Comparison of ENCODE assay signal across 12 cellular contexts in the genomic region with DNA sequence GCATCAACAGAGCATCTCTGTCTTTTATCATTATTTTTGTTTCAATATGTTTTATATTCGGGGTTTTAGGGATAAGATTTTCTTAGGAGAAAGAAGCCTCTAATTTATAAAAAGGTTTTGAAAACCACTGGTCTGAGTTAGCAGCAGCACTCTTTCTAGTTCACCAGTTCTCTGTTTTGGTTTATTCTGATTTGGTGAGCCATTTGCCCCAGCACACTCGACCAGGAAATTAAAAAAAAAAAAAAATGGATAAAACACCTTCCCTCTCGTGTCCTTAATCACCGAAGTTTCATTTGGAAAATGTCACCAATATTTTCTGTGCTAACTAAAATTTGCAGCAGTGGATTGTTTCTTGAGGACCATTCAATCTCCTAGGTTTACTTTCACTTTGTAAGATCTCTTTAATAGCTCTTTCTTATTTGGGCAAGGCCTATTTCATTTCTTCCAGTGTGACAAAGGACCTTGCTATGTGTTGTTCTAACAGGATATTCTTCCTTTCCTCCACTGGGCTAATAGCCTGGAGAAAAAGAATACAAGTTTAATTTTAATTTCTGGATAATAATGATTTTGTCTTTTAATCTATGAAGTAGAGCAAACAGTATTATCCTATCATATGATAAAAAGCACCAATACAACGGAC. TPM values are rescaled to one million over a fixed set of nuclear protein-coding genes. Genes with fewer than 3 reads are reported as not detected.
DNase-seq lines count a peak whose midpoint lies in the region; ATAC-seq, FAIRE-seq and TF ChIP-seq lines count a peak whose summit lies in the region.
"Had no signal": no experiment of that assay in that cellular context is flagged by ENCODE, and none has a peak within 500 bp of the region (broad histone marks: within the 10 kb centered on the region; RNA-seq: fewer than 3 reads in every experiment).

No MANE protein-coding gene starts in this region.

- intact Hi-C loops in K562 (cut with micrococcal nuclease), result no loop called here

- no peaks in the 10 kb centered on the region for H3K36me3 Mint-ChIP-seq in nephron progenitor cell (ENCODE audit: low read depth)

- no TSS peak for BruUV-seq in K562 (replicated peaks; lab: Mats Ljungman, UMichigan)

- H3K4me1 ChIP-seq in K562 (replicated peaks in 1 of 2; ENCODE audit: control insufficient read depth in 2 of 2, insufficient read depth in 2 of 2, low read length in 2 of 2) (no peaks in the 10 kb centered on the region), muscle layer of duodenum (ENCODE audit: control insufficient read depth in 1 of 2, insufficient read depth in 2 of 2, low read length in 2 of 2) (peaks cover 0 to 5% of the 10 kb centered on the region in 2 donors)

- no peaks in the 10 kb centered on the region for H3K79me2 ChIP-seq in K562 (ENCODE audit: control insufficient read depth, insufficient read depth, low read length)

- ATAC-seq in HG02798 (IDR thresholded peaks at IDR 0.05; ENCODE audit: poor library complexity, unreplicated experiment), result peak; percentile 47
- peak; percentile 50; the same call in 2 of the 3 replicates for ATAC-seq in K562
- ATAC-seq: Panc1 had no signal

- POLR2A ChIA-PET in K562 (lab: Yijun Ruan, JAX), result no interaction called here

- no peaks in the 10 kb centered on the region for H3K27me3 Mint-ChIP-seq in nephron progenitor cell (ENCODE audit: low read depth, poor library complexity)

- H4K20me1 ChIP-seq in K562 (replicated peaks; ENCODE audit: control insufficient read depth, insufficient read depth, low read length), result no peaks in the 10 kb centered on the region

- TF ChIP-seq CTCF in AG10803 (conservative IDR thresholded peaks at IDR 0.05; ENCODE audit: low read length), result no peak
- no peak for TF ChIP-seq CTCF in K562 (IDR thresholded peaks at IDR 0.05 in 2 of 3, conservative IDR thresholded peaks at IDR 0.05 in 1 of 3; ENCODE audit: insufficient read depth in 2 of 3, low read depth in 1 of 3, low read length in 3 of 3)
- TF ChIP-seq CTCF in nephron progenitor cell (IDR thresholded peaks at IDR 0.05), result no peak

- DNase-seq in AG10803 (ENCODE audit: low read depth) (peak; percentile 33), K562 (ENCODE audit: extremely low read depth in 1 of 4, low spot score in 3 of 4) (no peak), SKM-1 treated with dmso at 0.1 percent for 144 hours (lab: John Stamatoyannopoulos, UW; ENCODE audit: unreplicated experiment) (no peak), HuH-7.5 (ENCODE audit: low spot score) (no peak), nephron progenitor cell (no peak), T-helper 1 cell (no peak)

- FAIRE-seq in K562 (lab: Jason Lieb, UNC), result peak; percentile 51
- FAIRE-seq: colon, islet of Langerhans had no signal

- H3K27ac Mint-ChIP-seq in nephron progenitor cell, result no peak overlapping the region

- H3K27me3 ChIP-seq in K562 (ENCODE audit: control insufficient read depth in 2 of 2, insufficient read depth in 2 of 2, low read length in 2 of 2), result no peaks in the 10 kb centered on the region
- H3K27me3 ChIP-seq in muscle layer of duodenum (ENCODE audit: low read depth, low read length), result no peaks in the 10 kb centered on the region

- CTCF ChIA-PET in K562 (lab: Yijun Ruan, JAX; ENCODE audit: low intra/inter-chr PET ratio), result no interaction called here

- 7% methylated on average over 4 of the region's 5 CpGs for WGBS in K562 (ENCODE audit: insufficient coverage, low coverage, missing lambda C conversion rate)

- no peak for TF ChIP-seq RAD21 in K562 (CRISPR knock-in tag; conservative IDR thresholded peaks at IDR 0.05 in 1 of 2, IDR thresholded peaks at IDR 0.05 in 1 of 2)

- 0 out of 2 replicates have a peak overlapping the region, but pooled peaks have one; percentile 5 for H3K4me2 ChIP-seq in K562 (ENCODE audit: insufficient read depth, low read length)

- H3K4me3 Mint-ChIP-seq in nephron progenitor cell, result no peak overlapping the region

- H3K36me3 ChIP-seq in K562 (ENCODE audit: control insufficient read depth, insufficient read depth, low read length) (no peaks in the 10 kb centered on the region), muscle layer of duodenum (ENCODE audit: control insufficient read depth in 1 of 2, insufficient read depth in 2 of 2, low read length in 2 of 2) (no peaks in the 10 kb centered on the region)

- H3K9me3 ChIP-seq in K562 (replicated peaks; ENCODE audit: control insufficient read depth, insufficient read depth, low read depth, low read length) (no peaks in the 10 kb centered on the region), muscle layer of duodenum (ENCODE audit: control insufficient read depth in 1 of 2, low read length in 2 of 2) (no peaks in the 10 kb centered on the region)

- peak overlapping the region in 1 of 2 experiments; percentile 17; a peak in 2 of 4 replicates for H3K9ac ChIP-seq in K562 (ENCODE audit: insufficient read depth in 1 of 2, low read depth in 2 of 2, low read length in 2 of 2)

- no peak for TF ChIP-seq EP300 in K562 (IDR thresholded peaks at IDR 0.05; ENCODE audit: low read length)

- no peak for TF ChIP-seq POLR2A in K562 (conservative IDR thresholded peaks at IDR 0.05)

- in situ Hi-C loops in K562 (cut with MboI), result no loop called here

- H3K9me1 ChIP-seq in K562 (ENCODE audit: control insufficient read depth, insufficient read depth, low read length), result no peaks in the 10 kb centered on the region

- peaks cover 9% of the 10 kb centered on the region for H3K4me1 Mint-ChIP-seq in nephron progenitor cell

- H2AFZ ChIP-seq in K562 (ENCODE audit: low read depth, low read length), result peak overlapping the region; percentile 83

- H3K27ac ChIP-seq in K562 (ENCODE audit: extremely low read depth, low read depth, low read length) (no peak overlapping the region), muscle layer of duodenum (ENCODE audit: low read length) (no peak overlapping the region)

- peak overlapping the region; percentile 29 for H3K4me3 ChIP-seq in AG10803 (ENCODE audit: low read length)
- H3K4me3 ChIP-seq in K562, result no peak overlapping the region
- H3K4me3 ChIP-seq in muscle layer of duodenum (ENCODE audit: low read depth in 1 of 2, low read length in 2 of 2), result peak overlapping the region; percentile 12 to 36
- H3K4me3 ChIP-seq: skin epidermis had no signal

- H3K9me3 Mint-ChIP-seq in nephron progenitor cell, result no peaks in the 10 kb centered on the region

TF ChIP-seq in K562, 482 proteins besides CTCF, POLR2A, EP300 and RAD21:
- no peak for TF ChIP-seq ZNF197 (CRISPR knock-in tag; IDR thresholded peaks at IDR 0.05; ENCODE audit: low read depth)

RNA-seq across cellular contexts. Expression of a gene that starts 57.8 kb away (rescaled TPM):
- total RNA-seq in K562 (2011; cell fraction: chromatin; rRNA removed; ENCODE audit: low replicate concordance), result 84.5 and 286 TPM in 2 replicates
- total RNA-seq in K562 (2011; cell fraction: nucleolus; rRNA removed), result 63.2 and 89.4 TPM in 2 replicates
- total RNA-seq in K562 (2011; cell fraction: nucleoplasm; rRNA removed), result 161 and 202 TPM in 2 replicates
- total RNA-seq in K562 (2014; rRNA removed) (395 and 406 TPM in 2 replicates), K562 (2014; rRNA removed; fragmentation: Illumina TruSeq; extraction: Trizol) (699 and 816 TPM in 2 replicates), K562 (2015; rRNA removed; fragmentation: Illumina TruSeq; extraction: Trizol) (445 and 472 TPM in 2 replicates), K562 (2021) (407 and 423 TPM in 2 replicates)
- polyA plus RNA-seq in K562 (2011; rRNA removed) (560 and 820 TPM in 2 replicates), K562 (2014; fragmentation: Illumina TruSeq; extraction: Trizol) (603 and 620 TPM in 2 replicates), K562 (2014; fragmentation: Nextera tagmentation; extraction: Ambion mirVana) (1,000 to 10,000 TPM in 1 of 2 experiments, 100 to 1,000 TPM in 1; 940 to 1,298 TPM), K562 (2014; rRNA removed) (529 and 544 TPM in 2 replicates)
- polyA plus RNA-seq in K562 (2011; cell fraction: cytosol; rRNA removed), result 136 and 244 TPM in 2 replicates
- polyA plus RNA-seq in K562 (2011; cell fraction: nucleus; rRNA removed), result 168 and 258 TPM in 2 replicates
- polyA plus RNA-seq in K562 (2012), result 427 and 491 TPM in 2 replicates
- 415 and 433 TPM in 2 replicates for polyA minus RNA-seq in K562 (2011; rRNA and poly(A)+ RNA removed)
- polyA minus RNA-seq in K562 (2011; cell fraction: cytosol; rRNA and poly(A)+ RNA removed), result 143 and 163 TPM in 2 replicates
- 111 and 232 TPM in 2 replicates for polyA minus RNA-seq in K562 (2011; cell fraction: nucleus; rRNA and poly(A)+ RNA removed)
